Comparison of ENCODE assay signal across 1 cellular context in genomic region chr19:38252935-38253691, GRCh38.
TF ChIP-seq lines count a peak whose summit lies in the region.

No MANE protein-coding gene starts in this region.

TF ChIP-seq in GM12878, 131 proteins besides CTCF, POLR2A, EP300 and RAD21:
- TF ChIP-seq SUZ12 (IDR thresholded peaks at IDR 0.05; ENCODE audit: unreplicated experiment) (no peak), SIN3A (IDR thresholded peaks at IDR 0.05; ENCODE audit: low read depth, low read length) (no peak), TBL1XR1 (IDR thresholded peaks at IDR 0.05; ENCODE audit: low read depth, low read length) (no peak), NBN (IDR thresholded peaks at IDR 0.05) (no peak), SRF (IDR thresholded peaks at IDR 0.05; ENCODE audit: low read depth in 2 of 2, low read length in 2 of 2) (no peak), RAD51 (IDR thresholded peaks at IDR 0.05) (no peak), CHD1 (IDR thresholded peaks at IDR 0.05; ENCODE audit: low read depth, low read length) (no peak), PKNOX1 (IDR thresholded peaks at IDR 0.05) (no peak), ESRRA (IDR thresholded peaks at IDR 0.05; ENCODE audit: low read length) (no peak), CBX3 (IDR thresholded peaks at IDR 0.05; ENCODE audit: borderline replicate concordance, low read depth) (no peak), BRCA1 (IDR thresholded peaks at IDR 0.05; ENCODE audit: low read depth, low read length) (no peak), USF2 (IDR thresholded peaks at IDR 0.05; ENCODE audit: borderline replicate concordance, low read depth, low read length) (no peak), SMC3 (IDR thresholded peaks at IDR 0.05; ENCODE audit: borderline replicate concordance, low read length) (no peak), CEBPB (IDR thresholded peaks at IDR 0.05; ENCODE audit: borderline replicate concordance in 1 of 2, low read depth in 2 of 2, low read length in 2 of 2) (no peak), E2F8 (IDR thresholded peaks at IDR 0.05; ENCODE audit: low read depth, partially characterized antibody) (no peak), MYB (IDR thresholded peaks at IDR 0.05; ENCODE audit: borderline replicate concordance, low read depth, low read length) (no peak), NR2C1 (IDR thresholded peaks at IDR 0.05) (no peak)
